ENCODE assay signal across 29 cellular contexts in genomic region chr18:7170292-7170691, GRCh38. TPM values are rescaled to one million over a fixed set of nuclear protein-coding genes. Genes with fewer than 3 reads are reported as not detected.
"Had no signal": no experiment of that assay in that cellular context is flagged by ENCODE, and none has a peak within 500 bp of the region (broad histone marks: within the 10 kb centered on the region; RNA-seq: fewer than 3 reads in every experiment).

No MANE protein-coding gene starts in this region.

- H3K79me2 ChIP-seq: parathyroid adenoma had no signal

- H3K27me3 Mint-ChIP-seq: naive B cell; stimulated activated naive CD8-positive, alpha-beta T cell treated with anti-CD3 and anti-CD28 coated beads, Interleukin-15, Interleukin-2, amounts not matched to agents 100 ng/mL and 50 ng/mL, for 24 hours had no signal

- H3K27me3 ChIP-seq: left lung, neural progenitor cell, neutrophil, suprapubic skin, upper lobe of left lung had no signal

- DNase-seq: hippocampal formation; kidney; left colon; left lung; lower lobe of right lung; mammary epithelial cell; mesenchymal stem cell; naive B cell; natural killer cell; nephron progenitor cell; occipital lobe; right cardiac atrium; stimulated activated CD4-positive, alpha-beta T cell treated with anti-CD3 and anti-CD28 coated beads, Interleukin-4, amount 100 ng/mL, for 24 hours; stimulated activated naive CD4-positive, alpha-beta T cell; tibial artery had no signal

- H3K36me3 ChIP-seq: left lung, lower lobe of right lung, neural progenitor cell, neutrophil, suprapubic skin, thoracic aorta, tibial artery, upper lobe of left lung had no signal

- H3K4me3 Mint-ChIP-seq: mesothelial cell of epicardium; naive B cell; natural killer cell; nephron progenitor cell; neural progenitor cell; stimulated activated effector memory CD8-positive, alpha-beta T cell treated with anti-CD3 and anti-CD28 coated beads, Interleukin-12 subunit alpha, Interleukin-12 subunit beta, amount 100 ng/mL, for 72 hours; stimulated activated naive CD8-positive, alpha-beta T cell treated with anti-CD3 and anti-CD28 coated beads, Interleukin-15, Interleukin-2, amounts not matched to agents 100 ng/mL and 50 ng/mL, for 24 hours had no signal

- H3K9me3 ChIP-seq: left lung, lower lobe of right lung, neutrophil, suprapubic skin, thoracic aorta, tibial artery, upper lobe of left lung had no signal

- H3K4me3 ChIP-seq: left lung, lower lobe of right lung, neural progenitor cell, skin epidermis, suprapubic skin, thoracic aorta, tibial artery, upper lobe of left lung had no signal

- H3K27ac ChIP-seq: left lung, lower lobe of right lung, neural progenitor cell, neutrophil, parathyroid adenoma, skin epidermis, suprapubic skin, thoracic aorta, tibial artery, upper lobe of left lung had no signal

- H3K4me2 ChIP-seq: neural progenitor cell had no signal

- H3K27ac Mint-ChIP-seq: mesothelial cell of epicardium; natural killer cell; nephron progenitor cell; neural progenitor cell; progenitor cell of endocrine pancreas; stimulated activated effector memory CD8-positive, alpha-beta T cell treated with anti-CD3 and anti-CD28 coated beads, Interleukin-12 subunit alpha, Interleukin-12 subunit beta, amount 100 ng/mL, for 72 hours; stimulated activated naive CD8-positive, alpha-beta T cell treated with anti-CD3 and anti-CD28 coated beads, Interleukin-15, Interleukin-2, amounts not matched to agents 100 ng/mL and 50 ng/mL, for 24 hours had no signal

- ATAC-seq: left colon; left lung; lower lobe of right lung; natural killer cell; right cardiac atrium; sciatic nerve; stimulated activated effector memory CD8-positive, alpha-beta T cell treated with anti-CD3 and anti-CD28 coated beads, Interleukin-12 subunit alpha, Interleukin-12 subunit beta, amount 100 ng/mL, for 72 hours had no signal

- H3K36me3 Mint-ChIP-seq: mesothelial cell of epicardium; naive B cell; natural killer cell; neural progenitor cell; stimulated activated effector memory CD8-positive, alpha-beta T cell treated with anti-CD3 and anti-CD28 coated beads, Interleukin-12 subunit alpha, Interleukin-12 subunit beta, amount 100 ng/mL, for 72 hours had no signal

- H3K9me3 Mint-ChIP-seq: mesothelial cell of epicardium; natural killer cell; nephron progenitor cell; neural progenitor cell; stimulated activated naive CD8-positive, alpha-beta T cell treated with anti-CD3 and anti-CD28 coated beads, Interleukin-15, Interleukin-2, amounts not matched to agents 100 ng/mL and 50 ng/mL, for 24 hours had no signal

- H3K4me1 Mint-ChIP-seq: naive B cell; natural killer cell; stimulated activated effector memory CD8-positive, alpha-beta T cell treated with anti-CD3 and anti-CD28 coated beads, Interleukin-12 subunit alpha, Interleukin-12 subunit beta, amount 100 ng/mL, for 72 hours had no signal

- H3K4me1 ChIP-seq: lower lobe of right lung, parathyroid adenoma, suprapubic skin, upper lobe of left lung had no signal

- FAIRE-seq: islet of Langerhans, kidney had no signal

- H2AFZ ChIP-seq: neural progenitor cell, parathyroid adenoma had no signal

- H3K9ac ChIP-seq: neural progenitor cell, parathyroid adenoma had no signal

RNA-seq across cellular contexts. Expression of gene LAMA1, which starts 52.7 kb away (rescaled TPM):
- total RNA-seq: mononuclear cell, natural killer cell had no signal
